ENCODE assay signal across 9 cellular contexts in the genomic region with DNA sequence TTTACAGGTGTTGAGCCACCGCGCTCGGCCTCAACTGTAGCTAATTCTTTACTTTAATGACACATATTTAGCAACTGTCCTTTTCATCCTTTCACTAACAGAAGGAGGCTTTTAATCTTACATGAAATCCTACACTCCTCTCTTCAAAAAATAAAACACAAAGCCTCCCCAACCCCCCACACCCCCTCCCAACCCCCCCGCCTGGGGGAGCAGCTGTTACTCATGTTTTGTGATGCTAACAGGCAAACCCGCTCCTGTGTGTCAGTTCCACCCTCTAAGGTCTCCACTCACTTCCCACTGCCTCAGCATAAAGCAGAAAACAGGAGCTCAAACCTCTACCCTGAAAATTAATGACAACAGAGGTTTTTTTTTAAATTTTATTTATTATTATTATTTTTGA. TPM values are rescaled to one million over a fixed set of nuclear protein-coding genes. Genes with fewer than 3 reads are reported as not detected.
DNase-seq lines count a peak whose midpoint lies in the region; TF ChIP-seq lines count a peak whose summit lies in the region.
"Had no signal": no experiment of that assay in that cellular context is flagged by ENCODE, and none has a peak within 500 bp of the region (broad histone marks: within the 10 kb centered on the region; RNA-seq: fewer than 3 reads in every experiment).

No MANE protein-coding gene starts in this region.

- no peaks in the 10 kb centered on the region for H3K9me3 Mint-ChIP-seq in stimulated activated naive CD8-positive, alpha-beta T cell treated with anti-CD3 and anti-CD28 coated beads, Interleukin-15, Interleukin-2, amounts not matched to agents 100 ng/mL and 50 ng/mL, for 24 hours

- H3K36me3 ChIP-seq in osteoblast (ENCODE audit: insufficient read depth, low read length) (no peaks in the 10 kb centered on the region), esophagus squamous epithelium (no peaks in the 10 kb centered on the region)

- TF ChIP-seq CTCF in osteoblast (IDR thresholded peaks at IDR 0.05; ENCODE audit: extremely low read depth, low read depth, low read length) (no peak), esophagus squamous epithelium (IDR thresholded peaks at IDR 0.05) (no peak)

- TF ChIP-seq POLR2A in esophagus squamous epithelium (IDR thresholded peaks at IDR 0.05) = no peak

- peak; percentile 47 for DNase-seq in activated gamma-delta T cell treated with Interleukin-2 at 50 U/mL for 16 hours
- no peak for DNase-seq in activated gamma-delta T cell (lab: John Stamatoyannopoulos, UW)
- peak; percentile 40 for DNase-seq in activated CD4-positive, alpha-beta T cell treated with anti-CD3 and anti-CD28 coated beads for 48 hours
- peak; percentile 39 for DNase-seq in germinal center (ENCODE audit: low spot score)
- no peak for DNase-seq in osteoblast (ENCODE audit: insufficient read length, low spot score, missing footprints)
- no peak for DNase-seq in esophagus squamous epithelium (lab: John Stamatoyannopoulos, UW)
- no peak for DNase-seq in T1000 (lab: John Stamatoyannopoulos, UW)
- DNase-seq: central memory CD4-positive, alpha-beta T cell had no signal

- intact Hi-C loops in esophagus squamous epithelium (cut with DNase I) = no loop called here

- H3K4me1 ChIP-seq in osteoblast (ENCODE audit: insufficient read depth, low read length) = peaks cover 20% of the 10 kb centered on the region
- H3K4me1 ChIP-seq in esophagus squamous epithelium = peaks cover 20 to 96% (median 34%) of the 10 kb centered on the region in 3 donors

- no peak overlapping the region for H2AFZ ChIP-seq in osteoblast (ENCODE audit: low read length)

- H3K27ac Mint-ChIP-seq in stimulated activated naive CD8-positive, alpha-beta T cell treated with anti-CD3 and anti-CD28 coated beads, Interleukin-15, Interleukin-2, amounts not matched to agents 100 ng/mL and 50 ng/mL, for 24 hours = peak overlapping the region; percentile 28

- H3K4me3 ChIP-seq in osteoblast (ENCODE audit: insufficient read depth, low read length) = no peak overlapping the region
- H3K4me3 ChIP-seq in esophagus squamous epithelium = no peak overlapping the region

- H3K4me1 Mint-ChIP-seq in stimulated activated naive CD8-positive, alpha-beta T cell treated with anti-CD3 and anti-CD28 coated beads, Interleukin-15, Interleukin-2, amounts not matched to agents 100 ng/mL and 50 ng/mL, for 24 hours (ENCODE audit: low read depth) = peaks cover 100% of the 10 kb centered on the region

- H3K79me2 ChIP-seq in osteoblast (ENCODE audit: insufficient read depth, low read length) = peaks cover 89% of the 10 kb centered on the region

- no peaks in the 10 kb centered on the region for H3K9me3 ChIP-seq in osteoblast (ENCODE audit: low read depth, low read length)
- H3K9me3 ChIP-seq in esophagus squamous epithelium = no peaks in the 10 kb centered on the region

- H3K27me3 Mint-ChIP-seq in stimulated activated naive CD8-positive, alpha-beta T cell treated with anti-CD3 and anti-CD28 coated beads, Interleukin-15, Interleukin-2, amounts not matched to agents 100 ng/mL and 50 ng/mL, for 24 hours = no peaks in the 10 kb centered on the region

- peak overlapping the region; percentile 0 for H3K4me3 Mint-ChIP-seq in stimulated activated naive CD8-positive, alpha-beta T cell treated with anti-CD3 and anti-CD28 coated beads, Interleukin-15, Interleukin-2, amounts not matched to agents 100 ng/mL and 50 ng/mL, for 24 hours

- H4K20me1 ChIP-seq in osteoblast (ENCODE audit: insufficient read depth, low read length) = peaks cover 66% of the 10 kb centered on the region

- H3K36me3 Mint-ChIP-seq in stimulated activated naive CD8-positive, alpha-beta T cell treated with anti-CD3 and anti-CD28 coated beads, Interleukin-15, Interleukin-2, amounts not matched to agents 100 ng/mL and 50 ng/mL, for 24 hours (ENCODE audit: low read depth) = no peaks in the 10 kb centered on the region

- H3K27ac ChIP-seq in osteoblast (ENCODE audit: low read depth, low read length) (no peak overlapping the region), esophagus squamous epithelium (no peak overlapping the region)

- H3K27me3 ChIP-seq in osteoblast (ENCODE audit: insufficient read depth, low read length) (no peaks in the 10 kb centered on the region), esophagus squamous epithelium (no peaks in the 10 kb centered on the region)

- H3K4me2 ChIP-seq in osteoblast (ENCODE audit: insufficient read depth, low read length) = no peak overlapping the region

- 91 to 93% methylated on average over 3 to 5 of the region's 5 CpGs for WGBS in esophagus squamous epithelium, 2 donors

RNA-seq across cellular contexts. Expression of gene SLC25A19, which starts 55.4 kb away (rescaled TPM):
- total RNA-seq in osteoblast (4.7 and 7.1 TPM in 2 replicates), esophagus squamous epithelium (10 to 100 TPM in 2 of 4 donors, 1 to 10 TPM in 2; 9.2 to 15.2 (median 11.2) TPM)

Comparison
In these comparisons a context has a peak if more than half of its experiments do, and no peak if none do; other contexts are left out.
1. DNase-seq: peak in activated gamma-delta T cell treated with Interleukin-2 at 50 U/mL for 16 hours (single experiment), activated CD4-positive, alpha-beta T cell treated with anti-CD3 and anti-CD28 coated beads for 48 hours (single experiment) and germinal center (single experiment); none in activated gamma-delta T cell (single experiment), osteoblast (single experiment), esophagus squamous epithelium (single experiment) and T1000 (single experiment).